Comparison of ENCODE assay signal across 23 cellular contexts in the genomic region with DNA sequence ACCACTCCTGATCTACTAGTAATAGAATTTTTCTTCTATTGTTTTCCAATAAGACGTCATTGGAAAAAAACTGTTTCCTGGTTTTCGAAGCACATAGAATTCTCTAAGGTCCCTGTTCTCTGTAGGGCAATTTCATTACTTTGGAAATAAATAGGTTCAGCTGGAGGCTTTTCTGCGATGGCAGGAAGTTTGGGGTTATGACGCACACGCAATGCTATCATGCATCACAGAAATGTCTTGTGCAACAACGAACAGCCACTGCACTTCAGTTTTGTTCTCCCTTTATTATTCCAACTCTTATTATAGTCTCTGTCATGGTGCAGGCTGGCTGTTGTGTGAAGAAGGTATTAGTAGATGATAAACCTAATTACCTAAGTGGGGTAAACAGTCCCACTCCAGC.
"Had no signal": no experiment of that assay in that cellular context is flagged by ENCODE, and none has a peak within 500 bp of the region (broad histone marks: within the 10 kb centered on the region; RNA-seq: fewer than 3 reads in every experiment).

No MANE protein-coding gene starts in this region.

- H3K4me3 Mint-ChIP-seq: activated CD4-positive, alpha-beta memory T cell treated with anti-CD3 and anti-CD28 coated beads for 36 hours; activated CD4-positive, alpha-beta T cell treated with anti-CD3 and anti-CD28 coated beads, Interleukin-2, amount 10 ng/mL, durations not matched to agents 24 days and 14 days; activated naive CD8-positive, alpha-beta T cell treated with anti-CD3 and anti-CD28 coated beads, Interleukin-2, amount 50 U/mL, for 24 hours; nephron progenitor cell had no signal

- DNase-seq: activated CD4-positive, alpha-beta memory T cell treated with anti-CD3 and anti-CD28 coated beads for 36 hours; activated CD4-positive, alpha-beta T cell treated with anti-CD3 and anti-CD28 coated beads, Interleukin-2, amount 10 ng/mL, durations not matched to agents 24 days and 14 days; activated CD8-positive, alpha-beta memory T cell treated with anti-CD3 and anti-CD28 coated beads, Interleukin-2, amount 50 U/mL, for 4 hours; activated gamma-delta T cell; activated naive CD4-positive, alpha-beta T cell treated with anti-CD3 and anti-CD28 coated beads, Interleukin-2, amount 50 U/mL, for 16 hours; activated naive CD8-positive, alpha-beta T cell treated with anti-CD3 and anti-CD28 coated beads, Interleukin-2, amount 50 U/mL, for 24 hours; activated T-cell treated with anti-CD3 and anti-CD28 coated beads, Interleukin-2, amount 50 U/mL, for 1 hour; amygdala; caudate nucleus; cortex of kidney; head of caudate nucleus; hippocampal formation; left cardiac atrium; left ventricle myocardium superior; naive B cell; nephron progenitor cell; right lobe of liver; stimulated activated CD4-positive, alpha-beta T cell treated with anti-CD3 and anti-CD28 coated beads, Interleukin-2, amount 100 ng/mL, for 48 hours; stimulated activated naive CD4-positive, alpha-beta T cell treated with Interleukin-2 at 50 U/mL for 16 hours; testis; transverse colon; WERI-Rb-1 had no signal

- H3K27ac Mint-ChIP-seq: activated CD4-positive, alpha-beta memory T cell treated with anti-CD3 and anti-CD28 coated beads for 36 hours; activated CD4-positive, alpha-beta T cell treated with anti-CD3 and anti-CD28 coated beads, Interleukin-2, amount 10 ng/mL, durations not matched to agents 24 days and 14 days; activated naive CD8-positive, alpha-beta T cell treated with anti-CD3 and anti-CD28 coated beads, Interleukin-2, amount 50 U/mL, for 24 hours; nephron progenitor cell had no signal

- H3K4me1 Mint-ChIP-seq: activated CD4-positive, alpha-beta T cell treated with anti-CD3 and anti-CD28 coated beads, Interleukin-2, amount 10 ng/mL, durations not matched to agents 24 days and 14 days; activated naive CD8-positive, alpha-beta T cell treated with anti-CD3 and anti-CD28 coated beads, Interleukin-2, amount 50 U/mL, for 24 hours; naive B cell; nephron progenitor cell had no signal

- ATAC-seq: activated CD4-positive, CD25-positive, alpha-beta regulatory T cell treated with anti-CD3 and anti-CD28 coated beads, Interleukin-2, amount 50 U/mL, for 24 hours; activated naive CD8-positive, alpha-beta T cell treated with anti-CD3 and anti-CD28 coated beads, Interleukin-2, amount 50 U/mL, for 24 hours; left cardiac atrium; left ventricle myocardium superior; right lobe of liver had no signal

- H3K9me3 Mint-ChIP-seq: activated CD4-positive, alpha-beta memory T cell treated with anti-CD3 and anti-CD28 coated beads for 36 hours; activated CD4-positive, alpha-beta T cell treated with anti-CD3 and anti-CD28 coated beads, Interleukin-2, amount 10 ng/mL, durations not matched to agents 24 days and 14 days; activated naive CD8-positive, alpha-beta T cell treated with anti-CD3 and anti-CD28 coated beads, Interleukin-2, amount 50 U/mL, for 24 hours had no signal

- H3K36me3 Mint-ChIP-seq: activated CD4-positive, alpha-beta memory T cell treated with anti-CD3 and anti-CD28 coated beads for 36 hours; naive B cell had no signal
